22 cellular contexts compared by ENCODE assay signal in genomic region chr12:120218680-120219606, GRCh38. TPM values are rescaled to one million over a fixed set of nuclear protein-coding genes. Genes with fewer than 3 reads are reported as not detected.
DNase-seq lines count a peak whose midpoint lies in the region; ATAC-seq, FAIRE-seq and TF ChIP-seq lines count a peak whose summit lies in the region.
"Had no signal": no experiment of that assay in that cellular context is flagged by ENCODE, and none has a peak within 500 bp of the region (broad histone marks: within the 10 kb centered on the region; RNA-seq: fewer than 3 reads in every experiment).

No MANE protein-coding gene starts in this region.

- intact Hi-C loops in sciatic nerve (cut with DNase I), result no loop called here

- H3K23me2 ChIP-seq in H1 (ENCODE audit: low read depth, low read length), result no peaks in the 10 kb centered on the region

- H2BK12ac ChIP-seq in H1 (ENCODE audit: low read depth, low read length), result no peak overlapping the region

- no peak overlapping the region for H2BK20ac ChIP-seq in H1 (ENCODE audit: low read length)

- TF ChIP-seq EP300 in A549 (IDR thresholded peaks at IDR 0.05) (no peak), H1 (IDR thresholded peaks at IDR 0.05; ENCODE audit: borderline replicate concordance in 1 of 2, low read depth in 2 of 2, low read length in 2 of 2) (no peak)

- no peak overlapping the region for H3K23ac ChIP-seq in H1 (ENCODE audit: insufficient read length)

- FAIRE-seq in A549 (lab: Jason Lieb, UNC), result no peak
- FAIRE-seq in H1 (lab: Jason Lieb, UNC), result no peak
- FAIRE-seq: H54 had no signal

- H2BK5ac ChIP-seq in H1 (ENCODE audit: low read depth, low read length), result no peak overlapping the region

- no peak overlapping the region for H4K91ac ChIP-seq in H1 (replicated peaks; ENCODE audit: insufficient read length, low read length)

- H2AFZ ChIP-seq in H1 (ENCODE audit: low read length), result no peak overlapping the region

- H3K4ac ChIP-seq in H1 (replicated peaks; ENCODE audit: insufficient read length, low read depth, low read length), result no peak overlapping the region

- H3K36me3 ChIP-seq in H7 (replicated peaks; ENCODE audit: control insufficient read depth, insufficient read depth, low read length), result peaks cover 47% of the 10 kb centered on the region
- H3K36me3 ChIP-seq in H1 (ENCODE audit: control insufficient read depth in 2 of 4, insufficient read depth in 4 of 4, low read length in 3 of 4), result peaks cover 15 to 35% (median 28%) of the 10 kb centered on the region in 4 experiments

- H3K4me3 ChIP-seq in A549, result no peak overlapping the region
- H3K4me3 ChIP-seq in H7 (ENCODE audit: insufficient read depth, low read depth, low read length), result no peak overlapping the region
- H3K4me3 ChIP-seq in H1 (ENCODE audit: extremely low read depth in 1 of 4, insufficient read depth in 2 of 4, low read depth in 3 of 4, low read length in 4 of 4), result no peak overlapping the region
- H3K4me3 ChIP-seq: BLaER1 had no signal

- no peak overlapping the region for H3K56ac ChIP-seq in H1 (replicated peaks; ENCODE audit: insufficient read length, low read depth, low read length)

- no peak overlapping the region for H4K5ac ChIP-seq in H1 (ENCODE audit: insufficient read length, low read depth, low read length)

- H2BK120ac ChIP-seq in H1 (replicated peaks; ENCODE audit: low read depth, low read length), result no peak overlapping the region

- no peak for DNase-seq in A549 (ENCODE audit: low read depth in 1 of 2, low spot score in 1 of 2)
- DNase-seq in H7, result peak; percentile 33
- no peak for DNase-seq in H1 (ENCODE audit: low read depth in 1 of 2, low spot score in 2 of 2)
- DNase-seq in sciatic nerve (ENCODE audit: low spot score), result no peak
- no peak for DNase-seq in NCI-H345 treated with DMSO at 0.1 percent for 48 hours (lab: John Stamatoyannopoulos, UW; ENCODE audit: unreplicated experiment)
- DNase-seq: ACHN; CD4-positive, alpha-beta T cell; COR-L47; DMS79; HFFc6; KG1; NCI-H1092 treated with DMSO at 0.1 percent for 48 hours; NCI-H1436 treated with DMSO at 0.1 percent for 48 hours; NCI-H2029; NCI-H345; NCI-H524 treated with DMSO at 0.1 percent for 48 hours; NCI-H82; SHP77 had no signal

- no peak overlapping the region for H4K8ac ChIP-seq in H1 (ENCODE audit: extremely low read depth, insufficient read depth, low read length)

- no peak overlapping the region for H2BK15ac ChIP-seq in H1 (ENCODE audit: low read length)

- no peak for TF ChIP-seq RAD21 in A549 (conservative IDR thresholded peaks at IDR 0.05 in 1 of 2, IDR thresholded peaks at IDR 0.05 in 1 of 2)
- no peak for TF ChIP-seq RAD21 in H1 (IDR thresholded peaks at IDR 0.05 in 1 of 2, conservative IDR thresholded peaks at IDR 0.05 in 1 of 2; ENCODE audit: low read depth in 2 of 2, low read length in 2 of 2)

- whole genome bisulfite sequencing in A549 (ENCODE audit: missing lambda C conversion rate), result 93% methylated on average over 19 of the region's 19 CpGs
- WGBS in H1 (ENCODE audit: extremely low coverage in 1 of 2, insufficient coverage in 1 of 2, insufficient read length in 1 of 2, insufficient replicate concordance in 2 of 2, low coverage in 1 of 2, low lambda C conversion rate in 2 of 2, missing lambda C conversion rate in 1 of 2), 2 experiments, result 96% methylated on average over 19 of the region's 19 CpGs; no CpG with 5 or more reads in 1 of the 2 experiments

- H4K20me1 ChIP-seq in H1 (replicated peaks in 1 of 2; ENCODE audit: control insufficient read depth in 1 of 2, insufficient read depth in 2 of 2, low read length in 2 of 2), result peaks cover 4 to 18% of the 10 kb centered on the region in 2 experiments
- H4K20me1 ChIP-seq: BLaER1 had no signal

- POLR2A ChIA-PET in A549 (lab: Yijun Ruan, JAX), result interaction anchor here (1.0 to 5.8 kb wide), 3 partner anchors 15 to 73 kb away, joined by 3 to 40 read pairs (median 13); partner anchors contain the start of genes RNU4-2 and RPLP0
- POLR2A ChIA-PET in H1 (lab: Charles Lee; ENCODE audit: partially characterized antibody), result interaction anchor here (1.0 to 88.3 kb wide), 4 partner anchors 10 to 170 kb away, joined by 4 to 4270 read pairs (median 689); partner anchors contain the start of genes GCN1, PXN, RNU4-1 and RNU4-2

- H3K27ac ChIP-seq in A549, result no peak overlapping the region
- H3K27ac ChIP-seq in H1 (ENCODE audit: low read depth, low read length), result no peak overlapping the region
- H3K27ac ChIP-seq: BLaER1 had no signal

- TF ChIP-seq POLR2A in A549 (IDR thresholded peaks at IDR 0.05; ENCODE audit: low read length) (no peak), H1 (IDR thresholded peaks at IDR 0.05; ENCODE audit: control extremely low read depth in 1 of 2, low read depth in 2 of 2, low read length in 2 of 2) (no peak)

- no peak for TF ChIP-seq CTCF in A549 (IDR thresholded peaks at IDR 0.05)
- no peak for TF ChIP-seq CTCF in H1 (IDR thresholded peaks at IDR 0.05; ENCODE audit: control extremely low read depth in 1 of 3, insufficient read depth in 1 of 3, low read depth in 1 of 3, low read length in 3 of 3)

- H3K4me2 ChIP-seq in A549 (no peak overlapping the region), H1 (ENCODE audit: insufficient read depth in 1 of 2, low read depth in 2 of 2, low read length in 2 of 2) (no peak overlapping the region)
- H3K4me2 ChIP-seq: BLaER1 had no signal

- CTCF ChIA-PET in A549 (lab: Yijun Ruan, JAX) (interaction anchor here (1.5 to 18.0 kb wide), 4 partner anchors 10 to 83 kb away, joined by 4 to 1367 read pairs (median 204); partner anchors contain the start of genes PXN, RPLP0 and SIRT4), H1 (lab: Charles Lee; ENCODE audit: partially characterized antibody) (interaction anchor here (1.4 to 17.8 kb wide), 5 partner anchors 10 to 33 kb away, joined by 4 to 930 read pairs (median 11); partner anchors contain the start of genes PXN and RPLP0)

- no peak overlapping the region for H3K9ac ChIP-seq in H1 (replicated peaks in 1 of 4; ENCODE audit: extremely low read depth in 1 of 4, low read depth in 3 of 4, low read length in 3 of 4)
- H3K9ac ChIP-seq: BLaER1 had no signal

- ATAC-seq in A549 (no peak), sciatic nerve (peak; percentile 33), GM19035 (IDR thresholded peaks at IDR 0.05; ENCODE audit: unreplicated experiment) (no peak), HG03520 (IDR thresholded peaks at IDR 0.05; ENCODE audit: unreplicated experiment) (no peak)

- H3K18ac ChIP-seq in H1 (ENCODE audit: extremely low read depth, low read length), result no peak overlapping the region

- H3K4me1 ChIP-seq in A549 (no peaks in the 10 kb centered on the region), H1 (replicated peaks in 1 of 4; ENCODE audit: control insufficient read depth in 3 of 4, insufficient read depth in 4 of 4, low read length in 3 of 4) (no peaks in the 10 kb centered on the region)

- H3K79me2 ChIP-seq in H1 (ENCODE audit: control insufficient read depth in 1 of 2, insufficient read depth in 2 of 2, low read length in 2 of 2), result no peaks in the 10 kb centered on the region

- no peak overlapping the region for H2AK5ac ChIP-seq in H1 (ENCODE audit: low read depth, low read length)

- H3K27me3 ChIP-seq in H7 (ENCODE audit: control insufficient read depth, insufficient read depth, low read length) (no peaks in the 10 kb centered on the region), H1 (replicated peaks in 1 of 4; ENCODE audit: control insufficient read depth in 3 of 4, extremely low read depth in 1 of 4, insufficient read depth in 3 of 4, low read length in 3 of 4) (no peaks in the 10 kb centered on the region)
- H3K27me3 ChIP-seq: BLaER1 had no signal

- no peaks in the 10 kb centered on the region for H3K9me3 ChIP-seq in A549
- H3K9me3 ChIP-seq in H1 (ENCODE audit: insufficient read depth in 2 of 2, low read depth in 1 of 2, low read length in 1 of 2), result no peaks in the 10 kb centered on the region
- H3K9me3 ChIP-seq: BLaER1 had no signal

- no peak overlapping the region for H3K14ac ChIP-seq in H1 (ENCODE audit: insufficient read length)

- H3K79me1 ChIP-seq in H1 (ENCODE audit: low read depth, low read length), result no peaks in the 10 kb centered on the region

RNA-seq across cellular contexts. Expression of gene RPLP0, which starts 18.0 kb away (rescaled TPM):
- polyA plus RNA-seq in A549 (2011; rRNA removed) (5,441 and 7,182 TPM in 2 replicates), A549 (2017; fragmentation: RNase III; extraction: RNeasy Plus Mini Kit Qiagen cat#74134 plus additional on column Dnase treatment) (3,449 to 3,524 TPM (median 3,456 TPM) in 3 replicates), H1 (2011; rRNA removed) (8,838 and 10,765 TPM in 2 replicates)
- 7,109 and 7,241 TPM in 2 replicates for polyA plus RNA-seq in A549 (2012; cell fraction: cytosol; rRNA removed)
- 3,292 and 3,609 TPM in 2 replicates for polyA plus RNA-seq in A549 (2012; cell fraction: nucleus; rRNA removed)
- polyA minus RNA-seq in A549 (2011; rRNA and poly(A)+ RNA removed), result 4,371 and 5,632 TPM in 2 replicates
- 5,486 and 6,641 TPM in 2 replicates for total RNA-seq in H7 (2014; rRNA removed; shearing (Covaris generic))
- 2,987 and 3,029 TPM in 2 replicates for total RNA-seq in H1 (2021; fragmentation: NEBNext Ultra II Directional; extraction: Animal tissue kit (Norgen Biotek cat#: 25700))
- 10,357 TPM for polyA plus RNA-seq in H1 (2011; cell fraction: cytosol; rRNA removed)
- 6,829 TPM for polyA plus RNA-seq in H1 (2011; cell fraction: nucleus; rRNA removed)
- polyA plus RNA-seq in H1 (2012, experiment 1 of 2), result 4,444 to 5,241 TPM (median 4,665 TPM) in 4 replicates
- 7,158 TPM for polyA plus RNA-seq in H1 (2012, experiment 2 of 2)
- 4,021 TPM for polyA plus RNA-seq in H1 (2013, experiment 1 of 2)
- 3,982 TPM for polyA plus RNA-seq in H1 (2013, experiment 2 of 2)
- polyA minus RNA-seq in H1 (2011; rRNA and poly(A)+ RNA removed), result 5,851 and 5,958 TPM in 2 replicates
- polyA minus RNA-seq in H1 (2011; cell fraction: cytosol; rRNA and poly(A)+ RNA removed), result 2,113 TPM
- 1,976 TPM for polyA minus RNA-seq in H1 (2011; cell fraction: nucleus; rRNA and poly(A)+ RNA removed)
- total RNA-seq in sciatic nerve, result 760 TPM

RNA-seq across cellular contexts. Expression of gene GCN1, which starts 24.4 kb away (rescaled TPM):
- polyA plus RNA-seq in A549 (2011; rRNA removed) (64.1 and 81.5 TPM in 2 replicates), A549 (2017; fragmentation: RNase III; extraction: RNeasy Plus Mini Kit Qiagen cat#74134 plus additional on column Dnase treatment) (43.2 to 50.8 TPM (median 45.8 TPM) in 3 replicates), H1 (2011; rRNA removed) (61.4 and 73.1 TPM in 2 replicates)
- 72.5 and 73.2 TPM in 2 replicates for polyA plus RNA-seq in A549 (2012; cell fraction: cytosol; rRNA removed)
- polyA plus RNA-seq in A549 (2012; cell fraction: nucleus; rRNA removed), result 193 and 238 TPM in 2 replicates
- 224 and 252 TPM in 2 replicates for polyA minus RNA-seq in A549 (2011; rRNA and poly(A)+ RNA removed)
- 119 and 130 TPM in 2 replicates for total RNA-seq in H7 (2014; rRNA removed; shearing (Covaris generic))
- total RNA-seq in H1 (2021; fragmentation: NEBNext Ultra II Directional; extraction: Animal tissue kit (Norgen Biotek cat#: 25700)), result 133 and 137 TPM in 2 replicates
- polyA plus RNA-seq in H1 (2011; cell fraction: cytosol; rRNA removed), result 61.1 TPM
- polyA plus RNA-seq in H1 (2011; cell fraction: nucleus; rRNA removed), result 294 TPM
- 92.9 to 139 TPM (median 109 TPM) in 4 replicates for polyA plus RNA-seq in H1 (2012, experiment 1 of 2)
- polyA plus RNA-seq in H1 (2012, experiment 2 of 2), result 58.3 TPM
- polyA plus RNA-seq in H1 (2013, experiment 1 of 2), result 57.1 TPM
- 47.1 TPM for polyA plus RNA-seq in H1 (2013, experiment 2 of 2)
- polyA minus RNA-seq in H1 (2011; rRNA and poly(A)+ RNA removed), result 266 and 267 TPM in 2 replicates
- polyA minus RNA-seq in H1 (2011; cell fraction: cytosol; rRNA and poly(A)+ RNA removed), result 106 TPM
- 194 TPM for polyA minus RNA-seq in H1 (2011; cell fraction: nucleus; rRNA and poly(A)+ RNA removed)
- 82.6 TPM for total RNA-seq in sciatic nerve

RNA-seq across cellular contexts. Expression of gene PXN, which starts 46.6 kb away (rescaled TPM):
- polyA plus RNA-seq in A549 (2011; rRNA removed), result 40.1 and 62.8 TPM in 2 replicates
- 67.2 and 97.2 TPM in 2 replicates for polyA plus RNA-seq in A549 (2012; cell fraction: cytosol; rRNA removed)
- 165 and 170 TPM in 2 replicates for polyA plus RNA-seq in A549 (2012; cell fraction: nucleus; rRNA removed)
- 97.0 to 102 TPM (median 98.6 TPM) in 3 replicates for polyA plus RNA-seq in A549 (2017; fragmentation: RNase III; extraction: RNeasy Plus Mini Kit Qiagen cat#74134 plus additional on column Dnase treatment)
- 44.1 and 64.3 TPM in 2 replicates for polyA minus RNA-seq in A549 (2011; rRNA and poly(A)+ RNA removed)
- total RNA-seq in H7 (2014; rRNA removed; shearing (Covaris generic)), result 76.1 and 89.9 TPM in 2 replicates
- total RNA-seq in H1 (2021; fragmentation: NEBNext Ultra II Directional; extraction: Animal tissue kit (Norgen Biotek cat#: 25700)), result 105 and 109 TPM in 2 replicates
- polyA plus RNA-seq in H1 (2011; rRNA removed), result 51.0 and 89.2 TPM in 2 replicates
- polyA plus RNA-seq in H1 (2011; cell fraction: cytosol; rRNA removed), result 29.0 TPM
- polyA plus RNA-seq in H1 (2011; cell fraction: nucleus; rRNA removed), result 80.4 TPM
- 58.2 to 73.1 TPM (median 70.3 TPM) in 4 replicates for polyA plus RNA-seq in H1 (2012, experiment 1 of 2)
- polyA plus RNA-seq in H1 (2012, experiment 2 of 2), result 83.1 TPM
- polyA plus RNA-seq in H1 (2013, experiment 1 of 2), result 88.7 TPM
- 91.0 TPM for polyA plus RNA-seq in H1 (2013, experiment 2 of 2)
- 45.0 and 62.0 TPM in 2 replicates for polyA minus RNA-seq in H1 (2011; rRNA and poly(A)+ RNA removed)
- 30.5 TPM for polyA minus RNA-seq in H1 (2011; cell fraction: cytosol; rRNA and poly(A)+ RNA removed)
- 33.2 TPM for polyA minus RNA-seq in H1 (2011; cell fraction: nucleus; rRNA and poly(A)+ RNA removed)
- total RNA-seq in sciatic nerve, result 183 TPM

Comparison
In these comparisons a context has a peak if more than half of its experiments do, and no peak if none do; other contexts are left out.
1. Of the 18 proteins assayed by ChIP-seq in both H1 and A549: peak only in H1: none; only in A549: none; in both: KDM1A; in neither: 17.